ENCODE assay signal across 1 cellular context in genomic region chr1:44739361-44740178, GRCh38.
TF ChIP-seq lines count a peak whose summit lies in the region.

TSS of gene KIF2C (plus strand) at chr1:44739837. CDS start at chr1:44739933, 96 bp downstream.

TF ChIP-seq in K562, 482 proteins besides CTCF, POLR2A, EP300 and RAD21 (continued from another document and continues in another):
- TF ChIP-seq HNRNPK (IDR thresholded peaks at IDR 0.05; ENCODE audit: low read depth, low read length, poor library complexity, severe bottlenecking) (no peak), ESRRA (IDR thresholded peaks at IDR 0.05; ENCODE audit: borderline replicate concordance, low read depth) (peak; percentile 94), RBFOX2 (IDR thresholded peaks at IDR 0.05; ENCODE audit: low read depth, low read length) (peak; percentile 97), HCFC1 (IDR thresholded peaks at IDR 0.05; ENCODE audit: low read depth, low read length) (peak; percentile 60), TBL1XR1 (IDR thresholded peaks at IDR 0.05; ENCODE audit: low read length in 2 of 2) (peak in 1 of 2 experiments; percentile 90; a peak in 2 of 4 replicates), CEBPG (CRISPR knock-in tag; IDR thresholded peaks at IDR 0.05) (peak; percentile 82; the same call in 1 of the 2 replicates), CEBPG (tag; conservative IDR thresholded peaks at IDR 0.05 in 1 of 2, IDR thresholded peaks at IDR 0.05 in 1 of 2) (no peak), ZFP91 (CRISPR knock-in tag; IDR thresholded peaks at IDR 0.05) (peak; percentile 74), ZEB2 (IDR thresholded peaks at IDR 0.05) (0 out of 2 replicates have a peak, but pooled peaks have one; percentile 9), TRIM25 (IDR thresholded peaks at IDR 0.05; ENCODE audit: borderline replicate concordance) (no peak), BCOR (IDR thresholded peaks at IDR 0.05) (peak; percentile 58), HDAC1 (IDR thresholded peaks at IDR 0.05) (peak; percentile 73 to 99; a peak in 3 of 4 replicates), ERF (CRISPR knock-in tag; IDR thresholded peaks at IDR 0.05) (0 out of 2 replicates have a peak, but pooled peaks have one; percentile 43), CHCHD3 (CRISPR knock-in tag; IDR thresholded peaks at IDR 0.05) (0 out of 2 replicates have a peak, but pooled peaks have one; percentile 67), NBN (IDR thresholded peaks at IDR 0.05; ENCODE audit: low read depth) (peak; percentile 60), POLR2B (IDR thresholded peaks at IDR 0.05; ENCODE audit: low read depth, partially characterized antibody) (peak; percentile 97), ZBTB7A (IDR thresholded peaks at IDR 0.05; ENCODE audit: borderline replicate concordance, control insufficient read depth, low read depth, low read length) (peak; percentile 80), SRSF3 (IDR thresholded peaks at IDR 0.05; ENCODE audit: insufficient read depth, low read length) (peak; percentile 96), ILK (tag; IDR thresholded peaks at IDR 0.05; ENCODE audit: borderline replicate concordance, low read depth) (no peak), ZNF592 (IDR thresholded peaks at IDR 0.05) (peak; percentile 77; the same call in 1 of the 2 replicates), E4F1 (CRISPR knock-in tag; IDR thresholded peaks at IDR 0.05; ENCODE audit: borderline replicate concordance) (no peak), ZBTB12 (CRISPR knock-in tag; IDR thresholded peaks at IDR 0.05) (peak; percentile 87), SOX6 (IDR thresholded peaks at IDR 0.05) (peak; percentile 61), CCNT2 (IDR thresholded peaks at IDR 0.05; ENCODE audit: borderline replicate concordance, extremely low read depth, insufficient read length, low read depth, low read length) (peak; percentile 55), GABPB1 (CRISPR knock-in tag; IDR thresholded peaks at IDR 0.05) (peak; percentile 62; the same call in 1 of the 2 replicates), ZBTB2 (IDR thresholded peaks at IDR 0.05) (peak; percentile 98), ZNF696 (CRISPR knock-in tag; conservative IDR thresholded peaks at IDR 0.05) (no peak), PRPF4 (IDR thresholded peaks at IDR 0.05; ENCODE audit: insufficient read depth, low read depth, low read length, poor library complexity, severe bottlenecking) (no peak), NRF1 (conservative IDR thresholded peaks at IDR 0.05 in 1 of 2, IDR thresholded peaks at IDR 0.05 in 1 of 2) (peak; percentile 91 to 93), TEAD2 (tag; IDR thresholded peaks at IDR 0.05) (no peak), C11orf30 (IDR thresholded peaks at IDR 0.05; ENCODE audit: low read depth) (peak; percentile 81), ZBED1 (IDR thresholded peaks at IDR 0.05) (peak; percentile 78; the same call in 1 of the 2 replicates), MTA1 (IDR thresholded peaks at IDR 0.05; ENCODE audit: borderline replicate concordance) (peak; percentile 5; the same call in 1 of the 2 replicates), CREB1 (IDR thresholded peaks at IDR 0.05) (peak; percentile 96), CREB1 (CRISPR knock-in tag; IDR thresholded peaks at IDR 0.05) (peak; percentile 93), ELF2 (CRISPR knock-in tag; IDR thresholded peaks at IDR 0.05) (0 out of 2 replicates have a peak, but pooled peaks have one; percentile 4), PRDM10 (IDR thresholded peaks at IDR 0.05; ENCODE audit: partially characterized antibody) (peak; percentile 55), MYC (IDR thresholded peaks at IDR 0.05; ENCODE audit: low read depth, low read length) (peak; percentile 83), MYC (CRISPR knock-in tag; IDR thresholded peaks at IDR 0.05; ENCODE audit: borderline replicate concordance, low read depth) (0 out of 2 replicates have a peak, but pooled peaks have one; percentile 49)
